ENCODE assay signal across 13 cellular contexts in the genomic region with DNA sequence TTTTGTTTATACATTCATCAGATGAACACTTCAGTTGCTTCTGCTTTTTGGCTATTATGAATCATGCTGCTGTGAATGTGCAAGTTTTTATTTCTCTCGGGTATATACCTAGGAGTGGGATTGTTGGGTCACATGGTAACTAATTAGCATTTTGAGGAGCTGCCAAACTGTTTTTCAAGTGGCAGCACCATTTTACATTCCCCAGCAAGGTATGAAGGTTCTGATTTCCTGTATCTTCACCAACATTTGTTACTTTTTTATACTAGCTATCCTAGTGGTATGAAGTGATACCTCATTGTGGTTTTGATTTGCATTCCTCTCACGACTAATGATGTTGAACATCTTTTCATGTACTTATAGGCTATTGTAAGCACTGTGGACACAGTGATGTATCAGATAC. TPM values are rescaled to one million over a fixed set of nuclear protein-coding genes. Genes with fewer than 3 reads are reported as not detected.
DNase-seq lines count a peak whose midpoint lies in the region; ATAC-seq and TF ChIP-seq lines count a peak whose summit lies in the region.
"Had no signal": no experiment of that assay in that cellular context is flagged by ENCODE, and none has a peak within 500 bp of the region (broad histone marks: within the 10 kb centered on the region; RNA-seq: fewer than 3 reads in every experiment).

No MANE protein-coding gene starts in this region.

- TF ChIP-seq CTCF in AG10803 (conservative IDR thresholded peaks at IDR 0.05; ENCODE audit: low read length) (no peak), astrocyte of the cerebellum (IDR thresholded peaks at IDR 0.05; ENCODE audit: low read depth, low read length, missing control alignments) (no peak), mesothelial cell of epicardium (IDR thresholded peaks at IDR 0.05; ENCODE audit: unreplicated experiment) (no peak)

- no peak overlapping the region for H3K4me3 Mint-ChIP-seq in mesothelial cell of epicardium
- H3K4me3 Mint-ChIP-seq: nephron progenitor cell had no signal

- no peaks in the 10 kb centered on the region for H3K9me3 Mint-ChIP-seq in mesothelial cell of epicardium
- H3K9me3 Mint-ChIP-seq: nephron progenitor cell had no signal

- DNase-seq in AG10803 (ENCODE audit: low read depth) (peak; percentile 52), astrocyte of the cerebellum (ENCODE audit: low read depth) (peak; percentile 72), COLO829 (ENCODE audit: low spot score) (no peak), mesothelial cell of epicardium (ENCODE audit: low spot score in 2 of 2, unreplicated experiment in 2 of 2) (no peak)
- DNase-seq: kidney, NCI-H2171, nephron progenitor cell, SIG-M5 had no signal

- H3K4me3 ChIP-seq in AG10803 (ENCODE audit: low read length) = no peak overlapping the region
- H3K4me3 ChIP-seq in astrocyte of the cerebellum (ENCODE audit: low read depth, low read length) = no peak overlapping the region
- H3K4me3 ChIP-seq: BLaER1 had no signal

- ATAC-seq in GM18519 (IDR thresholded peaks at IDR 0.05; ENCODE audit: low FRiP score, unreplicated experiment) = peak; percentile 62
- peak; percentile 65 for ATAC-seq in HG03175 (IDR thresholded peaks at IDR 0.05; ENCODE audit: unreplicated experiment)
- no peak for ATAC-seq in HG03108 (IDR thresholded peaks at IDR 0.05; ENCODE audit: unreplicated experiment)
- no peak for ATAC-seq in GM18861 (IDR thresholded peaks at IDR 0.05; ENCODE audit: unreplicated experiment)

- no peaks in the 10 kb centered on the region for H3K27me3 Mint-ChIP-seq in mesothelial cell of epicardium (ENCODE audit: low read depth)

- in situ Hi-C loops in astrocyte of the cerebellum (cut with HindIII; ENCODE audit: low sequenced_read_pairs) = no loop called here

- H3K4me1 Mint-ChIP-seq in mesothelial cell of epicardium = peaks cover 4% of the 10 kb centered on the region
- H3K4me1 Mint-ChIP-seq: nephron progenitor cell had no signal

- H3K27ac Mint-ChIP-seq in mesothelial cell of epicardium = no peak overlapping the region
- H3K27ac Mint-ChIP-seq: nephron progenitor cell had no signal

- peaks cover 39% of the 10 kb centered on the region for H3K36me3 Mint-ChIP-seq in mesothelial cell of epicardium

RNA-seq across cellular contexts. Expression of gene DYNC1I2, which starts 53.9 kb away (rescaled TPM):
- total RNA-seq in mesothelial cell of epicardium = 111 to 112 TPM (median 112 TPM) in 3 replicates

Comparison
In these comparisons a context has a peak if more than half of its experiments do, and no peak if none do; other contexts are left out.
1. DNase-seq: peak in AG10803 (single experiment) and astrocyte of the cerebellum (single experiment); none in COLO829 (single experiment) and mesothelial cell of epicardium (0 of 2).
2. ATAC-seq: peak in GM18519 (single experiment) and HG03175 (single experiment); none in HG03108 (single experiment) and GM18861 (single experiment).